8 cellular contexts compared by ENCODE assay signal in genomic region chrX:119502727-119503483, GRCh38. TPM values are rescaled to one million over a fixed set of nuclear protein-coding genes. Genes with fewer than 3 reads are reported as not detected.
DNase-seq lines count a peak whose midpoint lies in the region; ATAC-seq and TF ChIP-seq lines count a peak whose summit lies in the region.

No MANE protein-coding gene starts in this region.

- H3K9me2 ChIP-seq in PC-9 (ENCODE audit: insufficient read depth) = no peaks in the 10 kb centered on the region

- H3K4me3 ChIP-seq in PC-9 (peak overlapping the region; percentile 43; the same call in 1 of the 2 replicates), coronary artery (no peak overlapping the region)

- CTCF ChIA-PET in PC-9 (lab: Charles Lee) = interaction anchor here (0.6 to 1.7 kb wide), 4 partner anchors 9 to 1234 kb away, joined by 3 to 10 read pairs (median 5); partner anchors contain the start of gene SLC25A5

- H3K79me2 ChIP-seq in PC-9 (ENCODE audit: low read depth) = no peaks in the 10 kb centered on the region

- ATAC-seq in GM21390 (IDR thresholded peaks at IDR 0.05; ENCODE audit: unreplicated experiment) (no peak), GM18517 (IDR thresholded peaks at IDR 0.05; ENCODE audit: unreplicated experiment) (no peak), GM18498 (IDR thresholded peaks at IDR 0.05; ENCODE audit: unreplicated experiment) (no peak)

- no peaks in the 10 kb centered on the region for H4K20me1 ChIP-seq in PC-9 (ENCODE audit: insufficient read depth)

- H3K27me3 ChIP-seq in PC-9 (ENCODE audit: insufficient read depth, low read depth) = no peaks in the 10 kb centered on the region

- TF ChIP-seq CTCF in PC-9 (conservative IDR thresholded peaks at IDR 0.05) (no peak; the same call in 1 of the 2 replicates), coronary artery (IDR thresholded peaks at IDR 0.05) (no peak)

- peaks cover 51% of the 10 kb centered on the region for H3F3A ChIP-seq in PC-9 (ENCODE audit: insufficient read depth, low read depth)

- H3K27ac ChIP-seq in PC-9 = peak overlapping the region; percentile 95
- H3K27ac ChIP-seq in coronary artery = peak overlapping the region; percentile 13 to 81

- no peaks in the 10 kb centered on the region for H3K36me3 ChIP-seq in PC-9 (ENCODE audit: low read depth)

- H3K9me3 ChIP-seq in PC-9 (ENCODE audit: insufficient read depth, low read depth) = no peaks in the 10 kb centered on the region

- H2AFZ ChIP-seq in PC-9 = peak overlapping the region; percentile 22; the same call in 1 of the 2 replicates

- peak overlapping the region; percentile 86 for H3K4me2 ChIP-seq in PC-9

- POLR2A ChIA-PET in PC-9 (lab: Charles Lee; ENCODE audit: unreplicated experiment) = interaction anchor here (0.6 to 0.9 kb wide), 5 partner anchors 9 to 367 kb away, joined by 3 to 6 read pairs (median 3); no protein-coding TSS in a partner anchor

- intact Hi-C loops in PC-9 (cut with micrococcal nuclease; ENCODE audit: unreplicated experiment) = loop anchor here (5.0 kb wide), 1 partner anchor 266 kb away; the partner anchor contains the start of gene PGRMC1

- DNase-seq in GF-D8 (lab: John Stamatoyannopoulos, UW) (peak; percentile 5), PC-9 (peak; percentile 78 to 86), coronary artery (ENCODE audit: low spot score) (no peak), pons (ENCODE audit: low spot score) (peak; percentile 19), kidney glomerular epithelial cell (lab: John Stamatoyannopoulos, UW) (no peak)

- peaks cover 49% of the 10 kb centered on the region for H3K4me1 ChIP-seq in PC-9 (replicated peaks; ENCODE audit: insufficient read depth)

- TSS peak; percentile 76 for BruUV-seq in PC-9 (replicated peaks; lab: Mats Ljungman, UMichigan)

RNA-seq across cellular contexts. Expression of gene SLC25A5, which starts 34.7 kb away (rescaled TPM):
- 714 and 807 TPM in 2 replicates for total RNA-seq in PC-9 (2021)

Comparison
In these comparisons a context has a peak if more than half of its experiments do, and no peak if none do; other contexts are left out.
1. DNase-seq: peak in GF-D8 (single experiment), PC-9 (2 of 2) and pons (single experiment); none in coronary artery (single experiment) and kidney glomerular epithelial cell (single experiment).